In the genomic region with DNA sequence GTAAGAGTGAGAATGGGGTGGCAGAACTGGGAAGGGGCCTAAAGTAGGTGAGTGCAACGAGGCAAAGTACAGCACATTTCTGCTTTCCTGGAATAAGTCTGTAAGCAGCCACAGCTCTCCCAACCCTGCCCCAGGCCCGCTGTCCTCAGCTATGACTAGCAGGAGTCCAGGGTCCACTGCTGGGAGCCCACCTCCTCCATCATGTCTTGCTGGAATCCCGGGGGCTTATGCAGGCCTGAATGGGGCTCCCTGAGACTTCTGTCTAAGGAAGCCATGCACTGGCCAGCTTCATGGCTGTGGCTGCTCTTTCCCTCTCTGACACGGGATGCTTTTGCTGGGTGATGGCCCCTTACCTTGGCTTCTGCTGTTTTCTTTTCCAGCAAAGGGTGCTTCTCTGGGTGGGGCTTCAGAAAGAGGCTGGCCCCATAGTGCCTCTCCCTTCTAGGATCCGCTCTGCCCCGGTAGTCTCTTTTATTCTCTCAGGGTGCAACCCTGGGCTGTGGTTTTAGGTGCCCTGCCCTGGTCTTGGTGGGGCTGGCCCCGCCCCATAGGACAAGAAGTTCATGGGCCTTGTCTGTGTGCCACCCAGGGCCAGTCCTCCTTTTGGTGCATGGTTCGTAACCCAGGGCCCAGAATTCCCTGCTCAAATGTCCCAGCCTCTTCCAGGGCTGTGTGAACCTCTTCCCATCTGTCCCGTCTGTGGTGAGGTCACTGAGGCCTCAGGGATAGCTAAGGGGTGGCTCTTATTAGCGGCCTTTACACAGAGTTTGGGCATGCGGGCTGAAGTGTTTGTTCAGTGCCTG, we compare ENCODE assay signal across 1 cellular context.
TF ChIP-seq lines count a peak whose summit lies in the region.

No MANE protein-coding gene starts in this region.

TF ChIP-seq in HepG2, 621 proteins besides CTCF, POLR2A, EP300 and RAD21 (continued from another document and continues in another):
- TF ChIP-seq MYNN (CRISPR knock-in tag; IDR thresholded peaks at IDR 0.05; ENCODE audit: low read depth) (no peak; the same call in 1 of the 2 replicates), ZFP90 (CRISPR knock-in tag; IDR thresholded peaks at IDR 0.05; ENCODE audit: borderline replicate concordance) (peak; percentile 83; the same call in 1 of the 2 replicates), RNF2 (conservative IDR thresholded peaks at IDR 0.05; ENCODE audit: low read depth) (no peak), ZNF547 (CRISPR knock-in tag; IDR thresholded peaks at IDR 0.05) (no peak; the same call in 1 of the 2 replicates), ZNF775 (CRISPR knock-in tag; IDR thresholded peaks at IDR 0.05; ENCODE audit: borderline replicate concordance) (0 out of 2 replicates have a peak, but pooled peaks have one; percentile 26), NAIF1 (CRISPR knock-in tag; IDR thresholded peaks at IDR 0.05; ENCODE audit: borderline replicate concordance) (no peak), HNF4G (IDR thresholded peaks at IDR 0.05; ENCODE audit: borderline replicate concordance, low read depth, low read length) (0 out of 2 replicates have a peak, but pooled peaks have one; percentile 35), HNF4G (CRISPR knock-in tag; IDR thresholded peaks at IDR 0.05; ENCODE audit: borderline replicate concordance, low read depth) (peak; percentile 65; the same call in 1 of the 2 replicates), BRCA1 (CRISPR knock-in tag; IDR thresholded peaks at IDR 0.05) (no peak), PPARG (CRISPR knock-in tag; conservative IDR thresholded peaks at IDR 0.05) (0 out of 2 replicates have a peak, but pooled peaks have one; percentile 37), MIER2 (CRISPR knock-in tag; IDR thresholded peaks at IDR 0.05) (no peak), ZNF431 (CRISPR knock-in tag; IDR thresholded peaks at IDR 0.05; ENCODE audit: borderline replicate concordance, low read depth) (no peak), ZNF652 (CRISPR knock-in tag; IDR thresholded peaks at IDR 0.05; ENCODE audit: borderline replicate concordance, low read depth) (no peak), RARA (CRISPR knock-in tag; IDR thresholded peaks at IDR 0.05) (peak; percentile 27; the same call in 1 of the 2 replicates), ZNF761 (CRISPR knock-in tag; conservative IDR thresholded peaks at IDR 0.05) (peak; percentile 91), ARID2 (CRISPR knock-in tag; IDR thresholded peaks at IDR 0.05; ENCODE audit: borderline replicate concordance) (0 out of 2 replicates have a peak, but pooled peaks have one; percentile 42), SIN3A (IDR thresholded peaks at IDR 0.05; ENCODE audit: borderline replicate concordance, low read depth, low read length) (no peak), SOX6 (IDR thresholded peaks at IDR 0.05) (no peak), SOX6 (CRISPR knock-in tag; IDR thresholded peaks at IDR 0.05) (0 out of 2 replicates have a peak, but pooled peaks have one; percentile 18), ZFX (CRISPR knock-in tag; IDR thresholded peaks at IDR 0.05; ENCODE audit: low read depth) (peak; percentile 75; the same call in 1 of the 2 replicates), ZFYVE20 (CRISPR knock-in tag; IDR thresholded peaks at IDR 0.05; ENCODE audit: borderline replicate concordance, low read depth) (no peak), ZNF224 (CRISPR knock-in tag; IDR thresholded peaks at IDR 0.05) (no peak; the same call in 1 of the 2 replicates), CEBPG (CRISPR knock-in tag; IDR thresholded peaks at IDR 0.05) (no peak), ZNF432 (CRISPR knock-in tag; IDR thresholded peaks at IDR 0.05; ENCODE audit: borderline replicate concordance) (no peak), GTF3A (CRISPR knock-in tag; conservative IDR thresholded peaks at IDR 0.05) (peak; percentile 90), ZNF138 (CRISPR knock-in tag; IDR thresholded peaks at IDR 0.05; ENCODE audit: low read depth) (no peak), NCOA1 (CRISPR knock-in tag; IDR thresholded peaks at IDR 0.05) (peak; percentile 66; the same call in 1 of the 2 replicates), ZBTB8A (CRISPR knock-in tag; IDR thresholded peaks at IDR 0.05; ENCODE audit: borderline replicate concordance, low read depth) (no peak), ZNF484 (CRISPR knock-in tag; IDR thresholded peaks at IDR 0.05; ENCODE audit: borderline replicate concordance, low read depth) (no peak), HMG20A (CRISPR knock-in tag; IDR thresholded peaks at IDR 0.05; ENCODE audit: borderline replicate concordance) (0 out of 2 replicates have a peak, but pooled peaks have one; percentile 29), ZMAT3 (CRISPR knock-in tag; conservative IDR thresholded peaks at IDR 0.05) (no peak), RFX5 (IDR thresholded peaks at IDR 0.05; ENCODE audit: low read depth, low read length) (no peak), SALL2 (CRISPR knock-in tag; IDR thresholded peaks at IDR 0.05) (no peak), SYNCRIP (IDR thresholded peaks at IDR 0.05; ENCODE audit: insufficient read depth, low read depth, low read length) (no peak), MAFF (IDR thresholded peaks at IDR 0.05; ENCODE audit: low read depth, low read length) (no peak), SNAI1 (CRISPR knock-in tag; IDR thresholded peaks at IDR 0.05; ENCODE audit: borderline replicate concordance) (no peak), GPN1 (CRISPR knock-in tag; IDR thresholded peaks at IDR 0.05; ENCODE audit: borderline replicate concordance) (no peak), NONO (IDR thresholded peaks at IDR 0.05) (no peak), NONO (CRISPR knock-in tag; conservative IDR thresholded peaks at IDR 0.05) (no peak), HDAC2 (CRISPR knock-in tag; IDR thresholded peaks at IDR 0.05) (no peak; the same call in 1 of the 2 replicates), ZSCAN20 (CRISPR knock-in tag; IDR thresholded peaks at IDR 0.05; ENCODE audit: borderline replicate concordance) (no peak), TEAD2 (CRISPR knock-in tag; IDR thresholded peaks at IDR 0.05) (no peak), RFXAP (CRISPR knock-in tag; IDR thresholded peaks at IDR 0.05; ENCODE audit: borderline replicate concordance) (no peak), ZBTB38 (CRISPR knock-in tag; IDR thresholded peaks at IDR 0.05) (no peak; the same call in 1 of the 2 replicates), ZNF546 (CRISPR knock-in tag; conservative IDR thresholded peaks at IDR 0.05) (no peak), ZSCAN30 (CRISPR knock-in tag; IDR thresholded peaks at IDR 0.05) (no peak), NR2F2 (IDR thresholded peaks at IDR 0.05; ENCODE audit: borderline replicate concordance, low read depth) (peak; percentile 19; the same call in 1 of the 2 replicates), KLF9 (CRISPR knock-in tag; IDR thresholded peaks at IDR 0.05; ENCODE audit: low read depth) (no peak; the same call in 1 of the 2 replicates), ZNF260 (CRISPR knock-in tag; IDR thresholded peaks at IDR 0.05; ENCODE audit: borderline replicate concordance, low read depth) (no peak)
- TF ChIP-seq, protein P1, sequence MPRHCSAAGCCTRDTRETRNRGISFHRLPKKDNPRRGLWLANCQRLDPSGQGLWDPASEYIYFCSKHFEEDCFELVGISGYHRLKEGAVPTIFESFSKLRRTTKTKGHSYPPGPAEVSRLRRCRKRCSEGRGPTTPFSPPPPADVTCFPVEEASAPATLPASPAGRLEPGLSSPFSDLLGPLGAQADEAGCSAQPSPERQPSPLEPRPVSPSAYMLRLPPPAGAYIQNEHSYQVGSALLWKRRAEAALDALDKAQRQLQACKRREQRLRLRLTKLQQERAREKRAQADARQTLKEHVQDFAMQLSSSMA (CRISPR knock-in tag; IDR thresholded peaks at IDR 0.05): no peak
- TF ChIP-seq, protein P2, sequence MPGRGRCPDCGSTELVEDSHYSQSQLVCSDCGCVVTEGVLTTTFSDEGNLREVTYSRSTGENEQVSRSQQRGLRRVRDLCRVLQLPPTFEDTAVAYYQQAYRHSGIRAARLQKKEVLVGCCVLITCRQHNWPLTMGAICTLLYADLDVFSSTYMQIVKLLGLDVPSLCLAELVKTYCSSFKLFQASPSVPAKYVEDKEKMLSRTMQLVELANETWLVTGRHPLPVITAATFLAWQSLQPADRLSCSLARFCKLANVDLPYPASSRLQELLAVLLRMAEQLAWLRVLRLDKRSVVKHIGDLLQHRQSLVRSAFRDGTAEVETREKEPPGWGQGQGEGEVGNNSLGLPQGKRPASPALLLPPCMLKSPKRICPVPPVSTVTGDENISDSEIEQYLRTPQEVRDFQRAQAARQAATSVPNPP (CRISPR knock-in tag; IDR thresholded peaks at IDR 0.05): no peak
- TF ChIP-seq, protein P3, sequence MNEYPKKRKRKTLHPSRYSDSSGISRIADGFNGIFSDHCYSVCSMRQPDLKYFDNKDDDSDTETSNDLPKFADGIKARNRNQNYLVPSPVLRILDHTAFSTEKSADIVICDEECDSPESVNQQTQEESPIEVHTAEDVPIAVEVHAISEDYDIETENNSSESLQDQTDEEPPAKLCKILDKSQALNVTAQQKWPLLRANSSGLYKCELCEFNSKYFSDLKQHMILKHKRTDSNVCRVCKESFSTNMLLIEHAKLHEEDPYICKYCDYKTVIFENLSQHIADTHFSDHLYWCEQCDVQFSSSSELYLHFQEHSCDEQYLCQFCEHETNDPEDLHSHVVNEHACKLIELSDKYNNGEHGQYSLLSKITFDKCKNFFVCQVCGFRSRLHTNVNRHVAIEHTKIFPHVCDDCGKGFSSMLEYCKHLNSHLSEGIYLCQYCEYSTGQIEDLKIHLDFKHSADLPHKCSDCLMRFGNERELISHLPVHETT (CRISPR knock-in tag; conservative IDR thresholded peaks at IDR 0.05): no peak
- TF ChIP-seq, protein P4, sequence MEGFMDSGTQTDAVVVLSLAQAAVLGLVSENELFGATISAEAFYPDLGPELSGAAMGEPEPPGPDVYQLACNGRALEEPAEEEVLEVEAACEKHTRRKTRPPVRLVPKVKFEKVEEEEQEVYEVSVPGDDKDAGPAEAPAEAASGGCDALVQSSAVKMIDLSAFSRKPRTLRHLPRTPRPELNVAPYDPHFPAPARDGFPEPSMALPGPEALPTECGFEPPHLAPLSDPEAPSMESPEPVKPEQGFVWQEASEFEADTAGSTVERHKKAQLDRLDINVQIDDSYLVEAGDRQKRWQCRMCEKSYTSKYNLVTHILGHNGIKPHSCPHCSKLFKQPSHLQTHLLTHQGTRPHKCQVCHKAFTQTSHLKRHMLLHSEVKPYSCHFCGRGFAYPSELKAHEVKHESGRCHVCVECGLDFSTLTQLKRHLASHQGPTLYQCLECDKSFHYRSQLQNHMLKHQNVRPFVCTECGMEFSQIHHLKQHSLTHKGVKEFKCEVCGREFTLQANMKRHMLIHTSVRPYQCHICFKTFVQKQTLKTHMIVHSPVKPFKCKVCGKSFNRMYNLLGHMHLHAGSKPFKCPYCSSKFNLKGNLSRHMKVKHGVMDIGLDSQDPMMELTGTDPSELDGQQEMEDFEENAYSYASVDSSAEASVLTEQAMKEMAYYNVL (CRISPR knock-in tag; IDR thresholded peaks at IDR 0.05; ENCODE audit: borderline replicate concordance): no peak; the same call in 1 of the 2 replicates
- TF ChIP-seq, protein P5, sequence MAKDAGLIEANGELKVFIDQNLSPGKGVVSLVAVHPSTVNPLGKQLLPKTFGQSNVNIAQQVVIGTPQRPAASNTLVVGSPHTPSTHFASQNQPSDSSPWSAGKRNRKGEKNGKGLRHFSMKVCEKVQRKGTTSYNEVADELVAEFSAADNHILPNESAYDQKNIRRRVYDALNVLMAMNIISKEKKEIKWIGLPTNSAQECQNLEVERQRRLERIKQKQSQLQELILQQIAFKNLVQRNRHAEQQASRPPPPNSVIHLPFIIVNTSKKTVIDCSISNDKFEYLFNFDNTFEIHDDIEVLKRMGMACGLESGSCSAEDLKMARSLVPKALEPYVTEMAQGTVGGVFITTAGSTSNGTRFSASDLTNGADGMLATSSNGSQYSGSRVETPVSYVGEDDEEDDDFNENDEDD (CRISPR knock-in tag; IDR thresholded peaks at IDR 0.05; ENCODE audit: borderline replicate concordance): no peak; the same call in 1 of the 2 replicates
- TF ChIP-seq, protein P6, sequence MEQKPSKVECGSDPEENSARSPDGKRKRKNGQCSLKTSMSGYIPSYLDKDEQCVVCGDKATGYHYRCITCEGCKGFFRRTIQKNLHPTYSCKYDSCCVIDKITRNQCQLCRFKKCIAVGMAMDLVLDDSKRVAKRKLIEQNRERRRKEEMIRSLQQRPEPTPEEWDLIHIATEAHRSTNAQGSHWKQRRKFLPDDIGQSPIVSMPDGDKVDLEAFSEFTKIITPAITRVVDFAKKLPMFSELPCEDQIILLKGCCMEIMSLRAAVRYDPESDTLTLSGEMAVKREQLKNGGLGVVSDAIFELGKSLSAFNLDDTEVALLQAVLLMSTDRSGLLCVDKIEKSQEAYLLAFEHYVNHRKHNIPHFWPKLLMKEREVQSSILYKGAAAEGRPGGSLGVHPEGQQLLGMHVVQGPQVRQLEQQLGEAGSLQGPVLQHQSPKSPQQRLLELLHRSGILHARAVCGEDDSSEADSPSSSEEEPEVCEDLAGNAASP (CRISPR knock-in tag; IDR thresholded peaks at IDR 0.05; ENCODE audit: borderline replicate concordance): 0 out of 2 replicates have a peak, but pooled peaks have one; percentile 45
- TF ChIP-seq, protein P7, sequence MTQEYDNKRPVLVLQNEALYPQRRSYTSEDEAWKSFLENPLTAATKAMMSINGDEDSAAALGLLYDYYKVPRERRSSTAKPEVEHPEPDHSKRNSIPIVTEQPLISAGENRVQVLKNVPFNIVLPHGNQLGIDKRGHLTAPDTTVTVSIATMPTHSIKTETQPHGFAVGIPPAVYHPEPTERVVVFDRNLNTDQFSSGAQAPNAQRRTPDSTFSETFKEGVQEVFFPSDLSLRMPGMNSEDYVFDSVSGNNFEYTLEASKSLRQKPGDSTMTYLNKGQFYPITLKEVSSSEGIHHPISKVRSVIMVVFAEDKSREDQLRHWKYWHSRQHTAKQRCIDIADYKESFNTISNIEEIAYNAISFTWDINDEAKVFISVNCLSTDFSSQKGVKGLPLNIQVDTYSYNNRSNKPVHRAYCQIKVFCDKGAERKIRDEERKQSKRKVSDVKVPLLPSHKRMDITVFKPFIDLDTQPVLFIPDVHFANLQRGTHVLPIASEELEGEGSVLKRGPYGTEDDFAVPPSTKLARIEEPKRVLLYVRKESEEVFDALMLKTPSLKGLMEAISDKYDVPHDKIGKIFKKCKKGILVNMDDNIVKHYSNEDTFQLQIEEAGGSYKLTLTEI (CRISPR knock-in tag; conservative IDR thresholded peaks at IDR 0.05): no peak
- TF ChIP-seq, protein P8, sequence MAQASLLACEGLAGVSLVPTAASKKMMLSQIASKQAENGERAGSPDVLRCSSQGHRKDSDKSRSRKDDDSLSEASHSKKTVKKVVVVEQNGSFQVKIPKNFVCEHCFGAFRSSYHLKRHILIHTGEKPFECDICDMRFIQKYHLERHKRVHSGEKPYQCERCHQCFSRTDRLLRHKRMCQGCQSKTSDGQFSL (CRISPR knock-in tag; IDR thresholded peaks at IDR 0.05): no peak
- TF ChIP-seq, protein P9, sequence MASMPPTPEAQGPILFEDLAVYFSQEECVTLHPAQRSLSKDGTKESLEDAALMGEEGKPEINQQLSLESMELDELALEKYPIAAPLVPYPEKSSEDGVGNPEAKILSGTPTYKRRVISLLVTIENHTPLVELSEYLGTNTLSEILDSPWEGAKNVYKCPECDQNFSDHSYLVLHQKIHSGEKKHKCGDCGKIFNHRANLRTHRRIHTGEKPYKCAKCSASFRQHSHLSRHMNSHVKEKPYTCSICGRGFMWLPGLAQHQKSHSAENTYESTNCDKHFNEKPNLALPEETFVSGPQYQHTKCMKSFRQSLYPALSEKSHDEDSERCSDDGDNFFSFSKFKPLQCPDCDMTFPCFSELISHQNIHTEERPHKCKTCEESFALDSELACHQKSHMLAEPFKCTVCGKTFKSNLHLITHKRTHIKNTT (CRISPR knock-in tag; IDR thresholded peaks at IDR 0.05): no peak
